In the genomic region with DNA sequence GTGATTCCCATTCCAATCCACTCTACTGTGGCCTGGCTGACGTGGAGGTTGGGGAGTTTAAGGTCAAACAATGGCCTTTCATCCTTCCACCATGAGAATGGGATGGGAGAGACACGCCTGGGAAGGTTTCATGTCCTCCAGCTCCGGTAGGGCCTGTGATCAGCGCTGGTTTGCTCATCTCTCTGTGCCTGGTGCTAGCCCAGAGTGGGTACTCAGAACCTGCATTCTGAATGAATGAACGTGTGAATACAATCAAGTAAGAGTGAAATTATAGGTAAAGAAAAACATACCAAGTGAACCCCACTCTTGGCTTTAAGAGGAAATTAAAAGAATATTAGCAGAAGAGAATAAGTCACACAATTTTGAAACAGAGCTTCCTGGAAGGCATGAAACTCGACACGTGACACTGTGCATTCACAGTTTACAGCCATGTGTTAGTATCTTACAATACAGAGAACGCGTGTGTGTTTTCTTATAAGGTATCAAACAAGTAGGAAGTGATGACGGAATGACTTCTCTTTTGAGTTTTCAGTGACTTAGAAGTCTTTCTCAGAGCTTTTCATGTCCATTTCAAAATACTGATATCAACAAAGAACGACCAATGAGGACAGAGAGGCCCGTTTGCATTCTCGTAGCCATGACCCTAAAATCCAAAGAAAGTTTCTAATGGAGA, we compare ENCODE assay signal across 21 cellular contexts.
"Had no signal": no experiment of that assay in that cellular context is flagged by ENCODE, and none has a peak within 500 bp of the region (broad histone marks: within the 10 kb centered on the region; RNA-seq: fewer than 3 reads in every experiment).

No MANE protein-coding gene starts in this region.

- H3K4me3 Mint-ChIP-seq: activated CD4-positive, alpha-beta T cell treated with anti-CD3 and anti-CD28 coated beads for 36 hours; activated naive CD8-positive, alpha-beta T cell treated with anti-CD3 and anti-CD28 coated beads for 36 hours; brain; naive thymus-derived CD8-positive, alpha-beta T cell; T-cell had no signal

- H3K4me1 Mint-ChIP-seq: brain had no signal

- H3K27ac ChIP-seq: coronary artery, left ventricle myocardium inferior, tibial nerve had no signal

- H3K27ac Mint-ChIP-seq: activated CD4-positive, alpha-beta T cell treated with anti-CD3 and anti-CD28 coated beads for 36 hours; activated naive CD8-positive, alpha-beta T cell treated with anti-CD3 and anti-CD28 coated beads for 36 hours; brain had no signal

- H3K36me3 Mint-ChIP-seq: activated naive CD8-positive, alpha-beta T cell treated with anti-CD3 and anti-CD28 coated beads for 36 hours; brain; naive thymus-derived CD8-positive, alpha-beta T cell; T-cell had no signal

- ATAC-seq: activated CD4-positive, alpha-beta T cell treated with anti-CD3 and anti-CD28 coated beads for 36 hours; mucosa of descending colon; naive thymus-derived CD8-positive, alpha-beta T cell had no signal

- H3K4me3 ChIP-seq: coronary artery, left ventricle myocardium inferior, mucosa of descending colon, skin epidermis, tibial nerve had no signal

- H3K27me3 Mint-ChIP-seq: activated CD4-positive, alpha-beta T cell treated with anti-CD3 and anti-CD28 coated beads for 36 hours; activated naive CD8-positive, alpha-beta T cell treated with anti-CD3 and anti-CD28 coated beads for 36 hours; naive thymus-derived CD8-positive, alpha-beta T cell; T-cell had no signal

- H3K27me3 ChIP-seq: tibial nerve had no signal

- DNase-seq: activated CD4-positive, alpha-beta T cell treated with anti-CD3 and anti-CD28 coated beads for 36 hours; activated effector memory CD4-positive, alpha-beta T cell treated with Interleukin-2 at 50 U/mL for 16 hours; activated naive CD8-positive, alpha-beta T cell treated with anti-CD3 and anti-CD28 coated beads for 36 hours; central memory CD4-positive, alpha-beta T cell; effector CD8-positive, alpha-beta T cell; foreskin fibroblast; hippocampal formation; kidney; left ventricle myocardium inferior; mucosa of descending colon; naive thymus-derived CD8-positive, alpha-beta T cell; stimulated activated CD4-positive, alpha-beta T cell treated with anti-CD3 and anti-CD28 coated beads, Interleukin-15, amount 100 ng/mL, for 24 hours; stimulated activated CD4-positive, alpha-beta T cell treated with anti-CD3 and anti-CD28 coated beads, Interleukin-4, amount 100 ng/mL, for 1 hour; stimulated activated naive CD4-positive, alpha-beta T cell; substantia nigra; T-cell; T1000 had no signal
